In genomic region chr1:12511128-12511484, GRCh38 we compare ENCODE assay signal across 10 cellular contexts.
DNase-seq lines count a peak whose midpoint lies in the region; ATAC-seq, FAIRE-seq and TF ChIP-seq lines count a peak whose summit lies in the region.
"Had no signal": no experiment of that assay in that cellular context is flagged by ENCODE, and none has a peak within 500 bp of the region (broad histone marks: within the 10 kb centered on the region; RNA-seq: fewer than 3 reads in every experiment).

No MANE protein-coding gene starts in this region.

- H3K36me3 ChIP-seq in BLaER1 (peaks cover 24% of the 10 kb centered on the region), IMR-90 (ENCODE audit: control insufficient read depth, insufficient read depth, low read length) (peaks cover 12% of the 10 kb centered on the region; the same call in 1 of the 2 replicates), H1 (ENCODE audit: control insufficient read depth in 2 of 4, insufficient read depth in 4 of 4, low read length in 3 of 4) (no peaks in the 10 kb centered on the region)

- H2BK12ac ChIP-seq in H1 (ENCODE audit: low read depth, low read length), result no peak overlapping the region

- WGBS in IMR-90 (ENCODE audit: extremely low coverage in 2 of 2, insufficient read length in 1 of 2), 2 experiments, result no CpG with 5 or more reads among the region's 3 CpGs
- WGBS in H1 (ENCODE audit: extremely low coverage in 1 of 2, insufficient coverage in 1 of 2, insufficient read length in 1 of 2, insufficient replicate concordance in 2 of 2, low coverage in 1 of 2, low lambda C conversion rate in 2 of 2, missing lambda C conversion rate in 1 of 2), 2 experiments, result 74% methylated on average over 3 of the region's 3 CpGs; no CpG with 5 or more reads in 1 of the 2 experiments

- no peak overlapping the region for H4K8ac ChIP-seq in IMR-90 (ENCODE audit: low read depth in 2 of 2, low read length in 2 of 2)
- H4K8ac ChIP-seq in H1 (ENCODE audit: extremely low read depth, insufficient read depth, low read length), result no peak overlapping the region

- no peaks in the 10 kb centered on the region for H3K23me2 ChIP-seq in H1 (ENCODE audit: low read depth, low read length)

- H3K79me1 ChIP-seq in IMR-90 (ENCODE audit: low read depth in 1 of 2, low read length in 2 of 2), result no peaks in the 10 kb centered on the region
- H3K79me1 ChIP-seq in H1 (ENCODE audit: low read depth, low read length), result no peaks in the 10 kb centered on the region

- H3K23ac ChIP-seq in IMR-90 (ENCODE audit: low read depth, low read length) (no peak overlapping the region), H1 (ENCODE audit: insufficient read length) (no peak overlapping the region)

- peaks cover 5% of the 10 kb centered on the region for H3K36me3 Mint-ChIP-seq in nephron progenitor cell (ENCODE audit: low read depth)

- H4K20me1 ChIP-seq in BLaER1 (no peaks in the 10 kb centered on the region), IMR-90 (ENCODE audit: insufficient read depth, low read length) (no peaks in the 10 kb centered on the region), H1 (replicated peaks in 1 of 2; ENCODE audit: control insufficient read depth in 1 of 2, insufficient read depth in 2 of 2, low read length in 2 of 2) (peaks cover 0 to 1% of the 10 kb centered on the region in 2 experiments)

- dilution Hi-C loops in IMR-90 (cut with HindIII; ENCODE audit: low sequenced_read_pairs, unreplicated experiment), result no loop called here

- no peak for TF ChIP-seq EP300 in H1 (IDR thresholded peaks at IDR 0.05; ENCODE audit: borderline replicate concordance in 1 of 2, low read depth in 2 of 2, low read length in 2 of 2)

- H2AFZ ChIP-seq in IMR-90 (replicated peaks; ENCODE audit: low read length, poor library complexity), result no peak overlapping the region
- no peak overlapping the region for H2AFZ ChIP-seq in H1 (ENCODE audit: low read length)

- POLR2A ChIA-PET in IMR-90 (lab: Charles Lee; ENCODE audit: unreplicated experiment), result no interaction called here
- POLR2A ChIA-PET in H1 (lab: Charles Lee; ENCODE audit: partially characterized antibody), result interaction anchor here (1.8 kb wide), 1 partner anchor 9 kb away, joined by 6 read pairs; no protein-coding TSS in a partner anchor

- H3K4me1 Mint-ChIP-seq in nephron progenitor cell, result peaks cover 57% of the 10 kb centered on the region

- TF ChIP-seq POLR2A in IMR-90 (IDR thresholded peaks at IDR 0.05; ENCODE audit: low read depth, low read length) (no peak), H1 (IDR thresholded peaks at IDR 0.05; ENCODE audit: control extremely low read depth in 1 of 2, low read depth in 2 of 2, low read length in 2 of 2) (no peak)

- H3K14ac ChIP-seq in IMR-90 (replicated peaks; ENCODE audit: low read depth, low read length) (peak overlapping the region; percentile 3; the same call in 1 of the 2 replicates), H1 (ENCODE audit: insufficient read length) (no peak overlapping the region)

- H2BK15ac ChIP-seq in IMR-90 (ENCODE audit: low read depth, low read length) (no peak overlapping the region), H1 (ENCODE audit: low read length) (no peak overlapping the region)

- in situ Hi-C loops in IMR-90 (cut with MboI; ENCODE audit: low sequenced_read_pairs), result no loop called here

- H2BK5ac ChIP-seq in IMR-90 (ENCODE audit: low read depth, low read length, poor library complexity, severe bottlenecking) (no peak overlapping the region), H1 (ENCODE audit: low read depth, low read length) (no peak overlapping the region)

- H3K4me1 ChIP-seq in BLaER1 (peaks cover 37% of the 10 kb centered on the region), IMR-90 (ENCODE audit: control insufficient read depth, insufficient read depth, low read length) (peaks cover 14% of the 10 kb centered on the region), H1 (replicated peaks in 1 of 4; ENCODE audit: control insufficient read depth in 3 of 4, insufficient read depth in 4 of 4, low read length in 3 of 4) (peaks cover 0 to 14% (median 10%) of the 10 kb centered on the region in 4 experiments; a peak in 6 of 7 replicates)

- H3K27ac ChIP-seq in BLaER1 (peak overlapping the region; percentile 63), IMR-90 (ENCODE audit: insufficient read depth, low read length) (no peak overlapping the region), H1 (ENCODE audit: low read depth, low read length) (no peak overlapping the region)
- H3K27ac ChIP-seq: neutrophil had no signal

- CTCF ChIA-PET in IMR-90 (lab: Yijun Ruan, JAX), result no interaction called here
- CTCF ChIA-PET in H1 (lab: Charles Lee; ENCODE audit: partially characterized antibody), result interaction anchor here (0.6 to 2.0 kb wide), 7 partner anchors 13 to 1451 kb away, joined by 3 to 5 read pairs (median 3); partner anchors contain the start of gene SRM

- TF ChIP-seq CTCF in IMR-90 (conservative IDR thresholded peaks at IDR 0.05; ENCODE audit: low read depth, low read length) (no peak), H1 (IDR thresholded peaks at IDR 0.05; ENCODE audit: control extremely low read depth in 1 of 3, insufficient read depth in 1 of 3, low read depth in 1 of 3, low read length in 3 of 3) (no peak), nephron progenitor cell (IDR thresholded peaks at IDR 0.05) (no peak)

- H2BK120ac ChIP-seq in IMR-90 (ENCODE audit: low read depth, low read length) (no peak overlapping the region; the same call in 1 of the 2 replicates), H1 (replicated peaks; ENCODE audit: low read depth, low read length) (no peak overlapping the region)

- H4K5ac ChIP-seq in IMR-90 (ENCODE audit: low read depth, low read length) (no peak overlapping the region), H1 (ENCODE audit: insufficient read length, low read depth, low read length) (no peak overlapping the region)

- no peak for FAIRE-seq in H1 (lab: Jason Lieb, UNC)

- peak overlapping the region; percentile 38 for H3K27ac Mint-ChIP-seq in nephron progenitor cell

- H3K27me3 Mint-ChIP-seq in nephron progenitor cell (ENCODE audit: low read depth, poor library complexity), result no peaks in the 10 kb centered on the region

- no peak for DNase-seq in IMR-90
- no peak for DNase-seq in H1 (ENCODE audit: low read depth in 1 of 2, low spot score in 2 of 2)
- DNase-seq in nephron progenitor cell, result no peak
- DNase-seq in COR-L47 (lab: John Stamatoyannopoulos, UW), result no peak
- DNase-seq: NCI-H1092 treated with DMSO at 0.1 percent for 48 hours had no signal

- no peaks in the 10 kb centered on the region for H3K79me2 ChIP-seq in H1 (ENCODE audit: control insufficient read depth in 1 of 2, insufficient read depth in 2 of 2, low read length in 2 of 2)

- H4K91ac ChIP-seq in IMR-90 (ENCODE audit: insufficient read depth, low read depth, low read length), result no peak overlapping the region
- no peak overlapping the region for H4K91ac ChIP-seq in H1 (replicated peaks; ENCODE audit: insufficient read length, low read length)

- no peak overlapping the region for H2BK20ac ChIP-seq in IMR-90 (ENCODE audit: low read depth, low read length)
- no peak overlapping the region for H2BK20ac ChIP-seq in H1 (ENCODE audit: low read length)

- BruUV-seq in IMR-90 (replicated peaks; lab: Mats Ljungman, UMichigan), result no TSS peak

- no peak for ATAC-seq in IMR-90 (ENCODE audit: low read depth)
- ATAC-seq in HG03139 (IDR thresholded peaks at IDR 0.05; ENCODE audit: unreplicated experiment), result no peak
- ATAC-seq in HG03025 (IDR thresholded peaks at IDR 0.05; ENCODE audit: low FRiP score, unreplicated experiment), result no peak
- no peak for ATAC-seq in HG02973 (IDR thresholded peaks at IDR 0.05; ENCODE audit: unreplicated experiment)

- H3K9me3 Mint-ChIP-seq in nephron progenitor cell, result no peaks in the 10 kb centered on the region

- H3K18ac ChIP-seq in IMR-90 (ENCODE audit: low read depth, low read length), result no peak overlapping the region
- no peak overlapping the region for H3K18ac ChIP-seq in H1 (ENCODE audit: extremely low read depth, low read length)

- no peak for TF ChIP-seq RAD21 in IMR-90 (IDR thresholded peaks at IDR 0.05; ENCODE audit: low read length)
- no peak for TF ChIP-seq RAD21 in H1 (IDR thresholded peaks at IDR 0.05 in 1 of 2, conservative IDR thresholded peaks at IDR 0.05 in 1 of 2; ENCODE audit: low read depth in 2 of 2, low read length in 2 of 2)

- H3K9me1 ChIP-seq in IMR-90 (ENCODE audit: insufficient read depth, low read length), result peaks cover 13% of the 10 kb centered on the region

- intact Hi-C loops in IMR-90 (cut with micrococcal nuclease), result no loop called here

- H3K4ac ChIP-seq in IMR-90 (ENCODE audit: low read depth, low read length) (peak overlapping the region; percentile 3), H1 (replicated peaks; ENCODE audit: insufficient read length, low read depth, low read length) (no peak overlapping the region)

- H2AK5ac ChIP-seq in IMR-90 (ENCODE audit: low read depth, low read length) (peak overlapping the region; percentile 37; the same call in 1 of the 2 replicates), H1 (ENCODE audit: low read depth, low read length) (no peak overlapping the region)

- H3K56ac ChIP-seq in IMR-90 (ENCODE audit: extremely low read depth, insufficient read depth, low read length) (no peak overlapping the region), H1 (replicated peaks; ENCODE audit: insufficient read length, low read depth, low read length) (no peak overlapping the region)

- H3K9ac ChIP-seq in BLaER1 (peak overlapping the region; percentile 36; the same call in 1 of the 2 replicates), IMR-90 (ENCODE audit: low read depth, low read length) (no peak overlapping the region), H1 (replicated peaks in 1 of 4; ENCODE audit: extremely low read depth in 1 of 4, low read depth in 3 of 4, low read length in 3 of 4) (no peak overlapping the region)

- H3K27me3 ChIP-seq in BLaER1, result no peaks in the 10 kb centered on the region
- no peaks in the 10 kb centered on the region for H3K27me3 ChIP-seq in IMR-90 (ENCODE audit: control insufficient read depth, insufficient read depth, low read length)
- no peaks in the 10 kb centered on the region for H3K27me3 ChIP-seq in H1 (replicated peaks in 1 of 4; ENCODE audit: control insufficient read depth in 3 of 4, extremely low read depth in 1 of 4, insufficient read depth in 3 of 4, low read length in 3 of 4)
- H3K27me3 ChIP-seq: neutrophil had no signal

- no peak overlapping the region for H2AK9ac ChIP-seq in IMR-90 (replicated peaks; ENCODE audit: low read depth, low read length, poor library complexity)

- H3K9me3 ChIP-seq in BLaER1 (no peaks in the 10 kb centered on the region), IMR-90 (ENCODE audit: control insufficient read depth, insufficient read depth, low read length) (no peaks in the 10 kb centered on the region), H1 (ENCODE audit: insufficient read depth in 2 of 2, low read depth in 1 of 2, low read length in 1 of 2) (no peaks in the 10 kb centered on the region)
- H3K9me3 ChIP-seq: neutrophil had no signal

- no peak overlapping the region for H3K4me3 ChIP-seq in BLaER1
- no peak overlapping the region for H3K4me3 ChIP-seq in IMR-90 (ENCODE audit: insufficient read depth, low read depth, low read length)
- H3K4me3 ChIP-seq in H1 (ENCODE audit: extremely low read depth in 1 of 4, insufficient read depth in 2 of 4, low read depth in 3 of 4, low read length in 4 of 4), result no peak overlapping the region

- H3K4me3 Mint-ChIP-seq in nephron progenitor cell, result no peak overlapping the region

- H3K4me2 ChIP-seq in BLaER1, result peak overlapping the region; percentile 65
- H3K4me2 ChIP-seq in IMR-90 (ENCODE audit: low read depth, low read length), result no peak overlapping the region
- H3K4me2 ChIP-seq in H1 (ENCODE audit: insufficient read depth in 1 of 2, low read depth in 2 of 2, low read length in 2 of 2), result 0 out of 4 replicates have a peak overlapping the region, but pooled peaks of 1 of the 2 experiments have one; percentile 13
